In the genomic region with DNA sequence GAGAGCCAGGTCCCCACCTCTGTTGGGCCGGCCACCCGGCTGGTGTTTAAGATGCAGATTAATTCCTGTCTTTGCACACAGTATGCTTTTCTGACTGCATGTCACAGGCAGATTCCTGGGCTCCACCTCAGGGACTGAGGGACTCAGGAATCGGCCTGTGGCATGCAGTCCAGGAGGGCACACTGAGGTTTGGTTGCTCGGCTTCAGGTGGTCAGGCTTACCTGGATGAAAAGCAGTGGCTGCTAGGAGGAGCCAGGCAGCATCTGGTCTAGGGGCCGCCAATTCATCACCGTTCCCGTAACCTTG, we compare ENCODE assay signal across 1 cellular context.
TF ChIP-seq lines count a peak whose summit lies in the region.

No MANE protein-coding gene starts in this region.

TF ChIP-seq in GM12878, 131 proteins besides CTCF, POLR2A, EP300 and RAD21:
- TF ChIP-seq SUPT20H (IDR thresholded peaks at IDR 0.05; ENCODE audit: borderline replicate concordance, control insufficient read depth, low read depth, low read length) (no peak), JUNB (IDR thresholded peaks at IDR 0.05) (no peak), PML (IDR thresholded peaks at IDR 0.05; ENCODE audit: low read length) (no peak)
